9 cellular contexts compared by ENCODE assay signal in the genomic region with DNA sequence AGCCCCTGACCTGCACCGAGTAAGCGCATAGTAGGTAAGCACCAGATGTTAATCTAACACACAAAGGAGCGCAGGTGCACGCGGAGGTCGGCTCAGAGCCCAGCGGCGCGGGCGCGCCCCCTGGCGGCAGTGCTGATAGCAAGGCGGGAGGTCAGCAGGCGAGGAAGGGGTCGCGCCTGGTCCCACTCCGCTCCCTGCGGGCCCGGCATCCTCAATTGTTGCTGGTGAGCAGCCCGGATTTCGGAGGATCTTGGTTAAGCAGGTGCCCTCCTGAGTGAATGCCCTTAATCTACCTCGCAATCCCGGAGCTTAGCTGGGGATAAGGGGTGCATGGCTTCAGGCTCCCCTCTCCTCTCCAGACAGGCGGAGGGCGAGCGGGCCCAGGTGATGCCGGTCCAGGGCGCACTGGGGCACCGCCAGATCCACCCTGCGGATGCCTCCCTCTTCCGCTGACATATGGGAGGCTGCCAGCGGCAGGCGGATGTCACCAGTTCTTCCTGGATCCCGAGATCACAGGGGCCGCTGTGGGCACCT. TPM values are rescaled to one million over a fixed set of nuclear protein-coding genes. Genes with fewer than 3 reads are reported as not detected.
DNase-seq lines count a peak whose midpoint lies in the region; ATAC-seq, FAIRE-seq and TF ChIP-seq lines count a peak whose summit lies in the region.
"Had no signal": no experiment of that assay in that cellular context is flagged by ENCODE, and none has a peak within 500 bp of the region (broad histone marks: within the 10 kb centered on the region; RNA-seq: fewer than 3 reads in every experiment).

No MANE protein-coding gene starts in this region.

- FAIRE-seq in endothelial cell of umbilical vein (lab: Jason Lieb, UNC): no peak

- H3K4me3 Mint-ChIP-seq in stimulated activated memory B cell treated with anti-CD40 and anti-IgM and Interleukin-4, amounts not matched to agents 10 μg/mL and 1 μg/mL and 100 μg/mL, for 72 hours: no peak overlapping the region

- H2AFZ ChIP-seq in endothelial cell of umbilical vein (ENCODE audit: low read depth, low read length) (no peak overlapping the region), smooth muscle cell (ENCODE audit: low read depth) (no peak overlapping the region)

- intact Hi-C loops in endothelial cell of umbilical vein (cut with micrococcal nuclease): loop anchor here (10.0 kb wide), 1 partner anchor 98 kb away; no protein-coding TSS in a partner anchor

- H4K20me1 ChIP-seq in endothelial cell of umbilical vein (replicated peaks; ENCODE audit: control insufficient read depth, extremely low read depth, insufficient read depth, low read length): no peaks in the 10 kb centered on the region
- no peaks in the 10 kb centered on the region for H4K20me1 ChIP-seq in smooth muscle cell (ENCODE audit: low read depth)

- no peak overlapping the region for H3K9ac ChIP-seq in endothelial cell of umbilical vein (replicated peaks; ENCODE audit: extremely low read depth, insufficient read depth, low read length)
- no peak overlapping the region for H3K9ac ChIP-seq in smooth muscle cell (ENCODE audit: low read depth)

- H3K9me3 ChIP-seq in endothelial cell of umbilical vein (replicated peaks; ENCODE audit: control insufficient read depth, insufficient read depth, low read length): no peaks in the 10 kb centered on the region
- no peaks in the 10 kb centered on the region for H3K9me3 ChIP-seq in smooth muscle cell (replicated peaks; ENCODE audit: low read depth)

- H3K36me3 ChIP-seq in endothelial cell of umbilical vein (ENCODE audit: control insufficient read depth in 2 of 2, extremely low read depth in 1 of 2, insufficient read depth in 2 of 2, low read length in 2 of 2) (no peaks in the 10 kb centered on the region), smooth muscle cell (ENCODE audit: low read depth) (no peaks in the 10 kb centered on the region)

- no peaks in the 10 kb centered on the region for H3F3A ChIP-seq in smooth muscle cell (ENCODE audit: low read depth)

- peaks cover 48% of the 10 kb centered on the region for H3K4me1 Mint-ChIP-seq in stimulated activated memory B cell treated with anti-CD40 and anti-IgM and Interleukin-4, amounts not matched to agents 10 μg/mL and 1 μg/mL and 100 μg/mL, for 72 hours

- H3K4me3 ChIP-seq in endothelial cell of umbilical vein (replicated peaks in 1 of 3; ENCODE audit: insufficient read depth in 1 of 3, low read depth in 1 of 3, low read length in 3 of 3) (no peak overlapping the region), smooth muscle cell (no peak overlapping the region)

- H3K9me1 ChIP-seq in endothelial cell of umbilical vein (replicated peaks; ENCODE audit: control insufficient read depth, extremely low read depth, insufficient read depth, low read length): no peaks in the 10 kb centered on the region

- POLR2A ChIA-PET in endothelial cell of umbilical vein (lab: Charles Lee): no interaction called here

- ATAC-seq in HG03280 (IDR thresholded peaks at IDR 0.05; ENCODE audit: unreplicated experiment): no peak
- no peak for ATAC-seq in stimulated activated memory B cell treated with anti-CD40 and anti-IgM and Interleukin-4, amounts not matched to agents 10 μg/mL and 1 μg/mL and 100 μg/mL, for 72 hours

- no peaks in the 10 kb centered on the region for H3K9me3 Mint-ChIP-seq in stimulated activated memory B cell treated with anti-CD40 and anti-IgM and Interleukin-4, amounts not matched to agents 10 μg/mL and 1 μg/mL and 100 μg/mL, for 72 hours

- 58% methylated on average over 35 of the region's 35 CpGs for WGBS in smooth muscle cell (ENCODE audit: low lambda C conversion rate)

- no peaks in the 10 kb centered on the region for H3K36me3 Mint-ChIP-seq in stimulated activated memory B cell treated with anti-CD40 and anti-IgM and Interleukin-4, amounts not matched to agents 10 μg/mL and 1 μg/mL and 100 μg/mL, for 72 hours

- H3K27me3 Mint-ChIP-seq in stimulated activated memory B cell treated with anti-CD40 and anti-IgM and Interleukin-4, amounts not matched to agents 10 μg/mL and 1 μg/mL and 100 μg/mL, for 72 hours: peaks cover 58% of the 10 kb centered on the region

- DNase-seq in DMS 273 (lab: John Stamatoyannopoulos, UW; ENCODE audit: unreplicated experiment) (peak; percentile 69), DMS 273 treated with DMSO at 0.1 percent for 48 hours (lab: John Stamatoyannopoulos, UW) (no peak), RPMI8226 (peak; percentile 48), endothelial cell of umbilical vein (ENCODE audit: low read depth, low spot score) (no peak), smooth muscle cell (lab: John Stamatoyannopoulos, UW; ENCODE audit: unreplicated experiment) (no peak), amniotic stem cell (lab: John Stamatoyannopoulos, UW) (no peak)

- CTCF ChIA-PET in endothelial cell of umbilical vein (lab: Charles Lee): interaction anchor here (0.6 to 5.5 kb wide), 4 partner anchors 9 to 41 kb away, joined by 3 to 34 read pairs (median 4); no protein-coding TSS in a partner anchor

- H3K4me2 ChIP-seq in endothelial cell of umbilical vein (ENCODE audit: insufficient read depth, low read length) (no peak overlapping the region), smooth muscle cell (no peak overlapping the region)

- H3K27ac Mint-ChIP-seq in stimulated activated memory B cell treated with anti-CD40 and anti-IgM and Interleukin-4, amounts not matched to agents 10 μg/mL and 1 μg/mL and 100 μg/mL, for 72 hours: no peak overlapping the region

- peak; percentile 65 to 72 for TF ChIP-seq CTCF in endothelial cell of umbilical vein (IDR thresholded peaks at IDR 0.05; ENCODE audit: extremely low read depth in 1 of 2, insufficient read depth in 1 of 2, low read depth in 1 of 2, low read length in 2 of 2)
- peak; percentile 60 for TF ChIP-seq CTCF in smooth muscle cell (IDR thresholded peaks at IDR 0.05; ENCODE audit: borderline replicate concordance, insufficient read depth, poor library complexity, severe bottlenecking)

- no peak for TF ChIP-seq POLR2A in endothelial cell of umbilical vein (IDR thresholded peaks at IDR 0.05; ENCODE audit: low read depth, low read length)

- H3K27me3 ChIP-seq in endothelial cell of umbilical vein (ENCODE audit: control insufficient read depth in 2 of 2, insufficient read depth in 2 of 2, low read length in 2 of 2): peaks cover 46 to 54% of the 10 kb centered on the region in 2 experiments
- peaks cover 53% of the 10 kb centered on the region for H3K27me3 ChIP-seq in smooth muscle cell (ENCODE audit: low read depth)

- H3K79me2 ChIP-seq in endothelial cell of umbilical vein (ENCODE audit: control insufficient read depth, insufficient read depth, low read length) (no peaks in the 10 kb centered on the region), smooth muscle cell (ENCODE audit: low read depth) (no peaks in the 10 kb centered on the region)

- dilution Hi-C loops in endothelial cell of umbilical vein (cut with MboI; ENCODE audit: extremely low pct_ligation_motif_present, low sequenced_read_pairs): no loop called here

- H3K4me1 ChIP-seq in endothelial cell of umbilical vein (ENCODE audit: control insufficient read depth, extremely low read depth, insufficient read depth, low read length) (no peaks in the 10 kb centered on the region), smooth muscle cell (ENCODE audit: low read depth) (peaks cover 17% of the 10 kb centered on the region)

- no TSS peak for BruUV-seq in endothelial cell of umbilical vein (replicated peaks; lab: Mats Ljungman, UMichigan)

- no peak overlapping the region for H3K27ac ChIP-seq in endothelial cell of umbilical vein (ENCODE audit: insufficient read depth, low read depth, low read length)
- H3K27ac ChIP-seq in smooth muscle cell (ENCODE audit: low read depth): no peak overlapping the region

TF ChIP-seq in endothelial cell of umbilical vein, 7 proteins besides CTCF, POLR2A, EP300 and RAD21:
- peak; percentile 3 for TF ChIP-seq EZH2 (IDR thresholded peaks at IDR 0.05; ENCODE audit: borderline replicate concordance, low read depth, low read length, severe bottlenecking)
- TF ChIP-seq, protein P1, sequence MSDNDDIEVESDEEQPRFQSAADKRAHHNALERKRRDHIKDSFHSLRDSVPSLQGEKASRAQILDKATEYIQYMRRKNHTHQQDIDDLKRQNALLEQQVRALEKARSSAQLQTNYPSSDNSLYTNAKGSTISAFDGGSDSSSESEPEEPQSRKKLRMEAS (IDR thresholded peaks at IDR 0.05; ENCODE audit: insufficient read depth, insufficient read length): no peak

RNA-seq across cellular contexts. Expression of gene WNT3, which starts 4.0 kb away (rescaled TPM):
- 2.0 and 2.1 TPM in 2 replicates for total RNA-seq in endothelial cell of umbilical vein
- 1.4 TPM in 2 replicates for polyA plus RNA-seq in endothelial cell of umbilical vein
- polyA plus RNA-seq in endothelial cell of umbilical vein (2011; cell fraction: cytosol; rRNA removed): 1.1 and 1.2 TPM in 2 replicates
- 6.3 and 7.0 TPM in 2 replicates for polyA plus RNA-seq in endothelial cell of umbilical vein (2011; cell fraction: nucleus; rRNA removed)
- polyA plus RNA-seq in endothelial cell of umbilical vein (2012): 2.1 and 2.4 TPM in 2 replicates
- 1.2 and 2.1 TPM in 2 replicates for polyA minus RNA-seq in endothelial cell of umbilical vein
- polyA minus RNA-seq in endothelial cell of umbilical vein (2011; cell fraction: cytosol; rRNA and poly(A)+ RNA removed): 1.8 TPM
- polyA minus RNA-seq in endothelial cell of umbilical vein (2011; cell fraction: nucleus; rRNA and poly(A)+ RNA removed): 0.82 and 1.1 TPM in 2 replicates
- 6.2 and 6.5 TPM in 2 replicates for total RNA-seq in smooth muscle cell
- polyA plus RNA-seq in smooth muscle cell: 2.9 and 6.4 TPM in 2 replicates

RNA-seq across cellular contexts. Expression of gene WNT9B, which starts 28.9 kb away (rescaled TPM):
- total RNA-seq in endothelial cell of umbilical vein (not detected in 2 replicates), smooth muscle cell (0.72 TPM in 1 of 2 replicates, not detected in the other)
- polyA plus RNA-seq in endothelial cell of umbilical vein (not detected in 2 replicates), smooth muscle cell (not detected in 2 replicates)
- polyA plus RNA-seq in endothelial cell of umbilical vein (2011; cell fraction: cytosol; rRNA removed): not detected in 2 replicates
- polyA plus RNA-seq in endothelial cell of umbilical vein (2011; cell fraction: nucleus; rRNA removed): not detected in 2 replicates
- polyA plus RNA-seq in endothelial cell of umbilical vein (2012): not detected in 2 replicates
- polyA minus RNA-seq in endothelial cell of umbilical vein: not detected in 2 replicates
- polyA minus RNA-seq in endothelial cell of umbilical vein (2011; cell fraction: cytosol; rRNA and poly(A)+ RNA removed): not detected
- polyA minus RNA-seq in endothelial cell of umbilical vein (2011; cell fraction: nucleus; rRNA and poly(A)+ RNA removed): not detected in 2 replicates
- total RNA-seq: M059J had no signal

Comparison
In these comparisons a context has a peak if more than half of its experiments do, and no peak if none do; other contexts are left out.
1. DNase-seq: peak in DMS 273 (single experiment) and RPMI8226 (single experiment); none in DMS 273 treated with DMSO at 0.1 percent for 48 hours (single experiment), endothelial cell of umbilical vein (single experiment), smooth muscle cell (single experiment) and amniotic stem cell (single experiment).